ENCODE assay signal across 18 cellular contexts in genomic region chr17:50685334-50685665, GRCh38. TPM values are rescaled to one million over a fixed set of nuclear protein-coding genes. Genes with fewer than 3 reads are reported as not detected.
"Had no signal": no experiment of that assay in that cellular context is flagged by ENCODE, and none has a peak within 500 bp of the region (broad histone marks: within the 10 kb centered on the region; RNA-seq: fewer than 3 reads in every experiment).

No MANE protein-coding gene starts in this region.

- DNase-seq: activated CD4-positive, alpha-beta T cell treated with anti-CD3 and anti-CD28 coated beads for 36 hours; activated CD8-positive, alpha-beta T cell treated with anti-CD3 and anti-CD28 coated beads for 36 hours; activated effector memory CD4-positive, alpha-beta T cell treated with Interleukin-2 at 50 U/mL for 16 hours; activated T-cell treated with anti-CD3 and anti-CD28 coated beads, Interleukin-2, amount 50 U/mL, for 4 hours; amniotic stem cell; head of caudate nucleus; naive thymus-derived CD4-positive, alpha-beta T cell; right cardiac atrium; stimulated activated CD4-positive, alpha-beta T cell treated with anti-CD3 and anti-CD28 coated beads, Interleukin-4, amount 100 ng/mL, for 4 hours; stimulated activated CD8-positive, alpha-beta memory T cell treated with anti-CD3 and anti-CD28 coated beads, Interleukin-4, amount 100 ng/mL, for 48 hours; stimulated activated naive CD4-positive, alpha-beta T cell treated with Interleukin-2 at 50 U/mL for 16 hours; T-helper 1 cell; upper lobe of left lung had no signal

- H3K27me3 ChIP-seq: upper lobe of left lung had no signal

- H3K36me3 ChIP-seq: prostate gland, upper lobe of left lung had no signal

- ATAC-seq: activated CD4-positive, alpha-beta T cell treated with anti-CD3 and anti-CD28 coated beads for 36 hours; activated CD8-positive, alpha-beta T cell treated with anti-CD3 and anti-CD28 coated beads for 36 hours; activated naive CD4-positive, alpha-beta T cell treated with anti-CD3 and anti-CD28 coated beads, Interleukin-2, amount 50 U/mL, for 72 hours; activated T-cell treated with anti-CD3 and anti-CD28 coated beads, Interleukin-2, amount 50 U/mL, for 4 hours; naive thymus-derived CD4-positive, alpha-beta T cell had no signal

- H3K27ac ChIP-seq: epithelial cell of prostate, upper lobe of left lung had no signal

- H3K4me3 ChIP-seq: prostate gland, smooth muscle cell, upper lobe of left lung had no signal

- H3K9me3 ChIP-seq: prostate gland, upper lobe of left lung had no signal

- H3K4me2 ChIP-seq: smooth muscle cell had no signal

RNA-seq across cellular contexts. Expression of gene ABCC3, which starts 50.6 kb away (rescaled TPM):
- total RNA-seq: activated CD4-positive, alpha-beta T cell treated with anti-CD3 and anti-CD28 coated beads for 36 hours; activated CD8-positive, alpha-beta T cell treated with anti-CD3 and anti-CD28 coated beads for 36 hours; activated naive CD4-positive, alpha-beta T cell treated with anti-CD3 and anti-CD28 coated beads, Interleukin-2, amount 50 U/mL, for 72 hours; frontal cortex had no signal
- polyA plus RNA-seq: naive thymus-derived CD4-positive, alpha-beta T cell had no signal
